In genomic region chr2:195594248-195594647, GRCh38 we compare ENCODE assay signal across 18 cellular contexts.
DNase-seq lines count a peak whose midpoint lies in the region; ATAC-seq and TF ChIP-seq lines count a peak whose summit lies in the region.
"Had no signal": no experiment of that assay in that cellular context is flagged by ENCODE, and none has a peak within 500 bp of the region (broad histone marks: within the 10 kb centered on the region; RNA-seq: fewer than 3 reads in every experiment).

No MANE protein-coding gene starts in this region.

- no peak for TF ChIP-seq CTCF in activated B cell treated with CpG ODN at 0.5 μM for 24 hours (IDR thresholded peaks at IDR 0.05)
- no peak for TF ChIP-seq CTCF in GM13976 (IDR thresholded peaks at IDR 0.05; ENCODE audit: borderline replicate concordance, control extremely low read depth, extremely low read depth, insufficient read depth, missing control alignments)

- H3K9me3 ChIP-seq in BLaER1: peaks cover 18% of the 10 kb centered on the region
- H3K9me3 ChIP-seq: left ventricle myocardium inferior had no signal

- H3K36me3 ChIP-seq in BLaER1: no peaks in the 10 kb centered on the region
- H3K36me3 ChIP-seq: left ventricle myocardium inferior had no signal

- in situ Hi-C loops in GM13976 (cut with MboI; ENCODE audit: low sequenced_read_pairs, unreplicated experiment): no loop called here

- peak; percentile 72 for ATAC-seq in GM19035 (IDR thresholded peaks at IDR 0.05; ENCODE audit: unreplicated experiment)
- ATAC-seq in HG03196 (IDR thresholded peaks at IDR 0.05; ENCODE audit: unreplicated experiment): peak; percentile 54
- no peak for ATAC-seq in activated B cell treated with CpG ODN at 0.5 μM for 24 hours (ENCODE audit: low read depth)
- no peak for ATAC-seq in GM21528 (IDR thresholded peaks at IDR 0.05; ENCODE audit: low FRiP score, unreplicated experiment)
- ATAC-seq: activated CD8-positive, alpha-beta T cell treated with anti-CD3 and anti-CD28 coated beads, Interleukin-2, amount 10 ng/mL, durations not matched to agents 7 days and 5 days; activated T-helper 17 cell treated with anti-CD3 and anti-CD28 coated beads, Interleukin-2, amount 50 U/mL, for 72 hours; PC-3 had no signal

- POLR2A ChIA-PET in activated B cell treated with CpG ODN at 0.5 μM for 24 hours (lab: Charles Lee): interaction anchor here (0.6 to 7.0 kb wide), 3 partner anchors 53 to 96 kb away, joined by 3 to 51 read pairs (median 4); partner anchors contain the start of gene SLC39A10

- H3K27me3 Mint-ChIP-seq in activated B cell treated with CpG ODN at 0.5 μM for 24 hours: no peaks in the 10 kb centered on the region
- H3K27me3 Mint-ChIP-seq: activated T-helper 17 cell treated with anti-CD3 and anti-CD28 coated beads, Interleukin-2, amount 50 U/mL, for 72 hours; stimulated activated naive CD8-positive, alpha-beta T cell treated with anti-CD3 and anti-CD28 coated beads, Interleukin-15, Interleukin-2, amounts not matched to agents 100 ng/mL and 50 ng/mL, for 24 hours had no signal

- no peaks in the 10 kb centered on the region for H3K27me3 ChIP-seq in BLaER1

- H3K9ac ChIP-seq in BLaER1: no peak overlapping the region

- H3K9me3 Mint-ChIP-seq in activated B cell treated with CpG ODN at 0.5 μM for 24 hours: peaks cover 3% of the 10 kb centered on the region
- H3K9me3 Mint-ChIP-seq: natural killer cell; stimulated activated naive CD8-positive, alpha-beta T cell treated with anti-CD3 and anti-CD28 coated beads, Interleukin-15, Interleukin-2, amounts not matched to agents 100 ng/mL and 50 ng/mL, for 24 hours had no signal

- H3K4me1 ChIP-seq in BLaER1: peaks cover 37% of the 10 kb centered on the region

- no peak for DNase-seq in activated B cell treated with CpG ODN at 0.5 μM for 24 hours
- DNase-seq in GF-D8 (lab: John Stamatoyannopoulos, UW): no peak
- DNase-seq in GM13976 (ENCODE audit: low spot score): no peak
- no peak for DNase-seq in NCI-H82 treated with DMSO at 0.1 percent for 48 hours (lab: John Stamatoyannopoulos, UW; ENCODE audit: unreplicated experiment)
- DNase-seq: activated CD8-positive, alpha-beta T cell treated with anti-CD3 and anti-CD28 coated beads, Interleukin-2, amount 10 ng/mL, durations not matched to agents 7 days and 5 days; aorta; left ventricle myocardium inferior; natural killer cell; NCI-H2029 treated with DMSO at 0.1 percent for 48 hours; NCI-H524; PC-3 had no signal

- CTCF ChIA-PET in activated B cell treated with CpG ODN at 0.5 μM for 24 hours (lab: Charles Lee): interaction anchor here (1.2 kb wide), 1 partner anchor 18 kb away, joined by 3 read pairs; no protein-coding TSS in a partner anchor

- H3K27ac Mint-ChIP-seq in activated B cell treated with CpG ODN at 0.5 μM for 24 hours: peak overlapping the region; percentile 9
- H3K27ac Mint-ChIP-seq: activated CD8-positive, alpha-beta T cell treated with anti-CD3 and anti-CD28 coated beads, Interleukin-2, amount 10 ng/mL, durations not matched to agents 7 days and 5 days; activated T-helper 17 cell treated with anti-CD3 and anti-CD28 coated beads, Interleukin-2, amount 50 U/mL, for 72 hours; natural killer cell; stimulated activated naive CD8-positive, alpha-beta T cell treated with anti-CD3 and anti-CD28 coated beads, Interleukin-15, Interleukin-2, amounts not matched to agents 100 ng/mL and 50 ng/mL, for 24 hours had no signal

- no peak overlapping the region for H3K4me3 Mint-ChIP-seq in activated B cell treated with CpG ODN at 0.5 μM for 24 hours
- H3K4me3 Mint-ChIP-seq: activated CD8-positive, alpha-beta T cell treated with anti-CD3 and anti-CD28 coated beads, Interleukin-2, amount 10 ng/mL, durations not matched to agents 7 days and 5 days; activated T-helper 17 cell treated with anti-CD3 and anti-CD28 coated beads, Interleukin-2, amount 50 U/mL, for 72 hours; natural killer cell; stimulated activated naive CD8-positive, alpha-beta T cell treated with anti-CD3 and anti-CD28 coated beads, Interleukin-15, Interleukin-2, amounts not matched to agents 100 ng/mL and 50 ng/mL, for 24 hours had no signal

- intact Hi-C loops in activated B cell treated with CpG ODN at 0.5 μM for 24 hours (cut with micrococcal nuclease): loop anchor here (2.0 kb wide), 1 partner anchor 17 kb away; no protein-coding TSS in a partner anchor

- H3K4me3 ChIP-seq in BLaER1: peak overlapping the region; percentile 37; the same call in 1 of the 2 replicates
- H3K4me3 ChIP-seq: left ventricle myocardium inferior, SK-N-MC had no signal

- peaks cover 29% of the 10 kb centered on the region for H3K4me1 Mint-ChIP-seq in activated B cell treated with CpG ODN at 0.5 μM for 24 hours
- H3K4me1 Mint-ChIP-seq: activated T-helper 17 cell treated with anti-CD3 and anti-CD28 coated beads, Interleukin-2, amount 50 U/mL, for 72 hours had no signal

- no peaks in the 10 kb centered on the region for H3K36me3 Mint-ChIP-seq in activated B cell treated with CpG ODN at 0.5 μM for 24 hours (ENCODE audit: low read depth)
- H3K36me3 Mint-ChIP-seq: natural killer cell had no signal

- peak overlapping the region; percentile 44; the same call in 1 of the 2 replicates for H3K27ac ChIP-seq in BLaER1
- H3K27ac ChIP-seq: left ventricle myocardium inferior, SK-N-MC had no signal

- H4K20me1 ChIP-seq in BLaER1: no peaks in the 10 kb centered on the region

- peak overlapping the region; percentile 75 for H3K4me2 ChIP-seq in BLaER1

Comparison
In these comparisons a context has a peak if more than half of its experiments do, and no peak if none do; other contexts are left out.
1. ATAC-seq: peak in GM19035 (single experiment) and HG03196 (single experiment); none in activated B cell treated with CpG ODN at 0.5 μM for 24 hours (single experiment) and GM21528 (single experiment).